12 cellular contexts compared by ENCODE assay signal in genomic region chr17:50976951-50977472, GRCh38.
DNase-seq lines count a peak whose midpoint lies in the region; ATAC-seq and TF ChIP-seq lines count a peak whose summit lies in the region.
"Had no signal": no experiment of that assay in that cellular context is flagged by ENCODE, and none has a peak within 500 bp of the region (broad histone marks: within the 10 kb centered on the region; RNA-seq: fewer than 3 reads in every experiment).

No MANE protein-coding gene starts in this region.

- no peaks in the 10 kb centered on the region for H3K27me3 ChIP-seq in heart left ventricle

- no peaks in the 10 kb centered on the region for H3K9me3 Mint-ChIP-seq in T-cell
- H3K9me3 Mint-ChIP-seq in stimulated activated effector memory CD8-positive, alpha-beta T cell treated with anti-CD3 and anti-CD28 coated beads, Interleukin-12 subunit alpha, Interleukin-12 subunit beta, amount 100 ng/mL, for 72 hours, result no peaks in the 10 kb centered on the region

- peak overlapping the region; percentile 55 to 69 for H3K27ac Mint-ChIP-seq in T-cell
- peak overlapping the region; percentile 85 for H3K27ac Mint-ChIP-seq in stimulated activated effector memory CD8-positive, alpha-beta T cell treated with anti-CD3 and anti-CD28 coated beads, Interleukin-12 subunit alpha, Interleukin-12 subunit beta, amount 100 ng/mL, for 72 hours

- peaks cover 0 to 96% (median 82%) of the 10 kb centered on the region in 9 donors for H3K36me3 ChIP-seq in heart left ventricle

- H3K4me1 ChIP-seq in heart left ventricle, result peaks cover 0 to 13% (median 2%) of the 10 kb centered on the region in 12 donors

- TF ChIP-seq POLR2A in heart left ventricle (IDR thresholded peaks at IDR 0.05), result no peak

- H3K27ac ChIP-seq in heart left ventricle, result peak overlapping the region in 10 of 12 donors; percentile 7 to 71 (median 52)
- H3K27ac ChIP-seq: SK-N-MC had no signal

- no peak overlapping the region for H3K4me3 Mint-ChIP-seq in T-cell
- H3K4me3 Mint-ChIP-seq in stimulated activated effector memory CD8-positive, alpha-beta T cell treated with anti-CD3 and anti-CD28 coated beads, Interleukin-12 subunit alpha, Interleukin-12 subunit beta, amount 100 ng/mL, for 72 hours, result no peak overlapping the region

- H3K4me3 ChIP-seq in heart left ventricle, result no peak overlapping the region
- H3K4me3 ChIP-seq: SK-N-MC had no signal

- POLR2A ChIA-PET in T-cell (lab: Charles Lee), result interaction anchor here in 1 of 2 donors (0.7 kb wide), 1 partner anchor 60 kb away, joined by 4 read pairs; no protein-coding TSS in a partner anchor

- in situ Hi-C loops in GM13977 (cut with MboI; ENCODE audit: low pct_unique_long_range_greater_than_20kb, low sequenced_read_pairs, unreplicated experiment), result no loop called here

- WGBS in heart left ventricle, 4 donors, result 28 to 48% (median 38%) methylated on average over 2 of the region's 2 CpGs

- intact Hi-C loops in heart left ventricle (cut with DNase I), result no loop called here
- intact Hi-C loops in Right ventricle myocardium inferior (cut with DNase I), result no loop called here

- TF ChIP-seq CTCF in heart left ventricle (IDR thresholded peaks at IDR 0.05), result no peak
- TF ChIP-seq CTCF in GM13977 (IDR thresholded peaks at IDR 0.05; ENCODE audit: extremely low read depth, insufficient read depth, missing control alignments), result no peak

- CTCF ChIA-PET in T-cell (lab: Charles Lee), result interaction anchor here (0.6 to 1.1 kb wide), 3 partner anchors 11 to 23 kb away, joined by 3 to 4 read pairs (median 4); no protein-coding TSS in a partner anchor

- DNase-seq in heart left ventricle (no peak), Right ventricle myocardium inferior (ENCODE audit: missing footprints) (no peak), T-cell (no peak), dermis blood vessel endothelial cell (peak; percentile 63), GM13977 (ENCODE audit: low spot score) (no peak)
- DNase-seq in stimulated activated effector memory CD8-positive, alpha-beta T cell treated with anti-CD3 and anti-CD28 coated beads, Interleukin-12 subunit alpha, Interleukin-12 subunit beta, amount 100 ng/mL, for 72 hours (ENCODE audit: low spot score in 2 of 2), result no peak
- DNase-seq: activated CD4-positive, alpha-beta T cell treated with anti-CD3 and anti-CD28 coated beads, Interleukin-2, amount 50 U/mL, for 48 hours; anterior cingulate cortex; effector memory CD4-positive, alpha-beta T cell had no signal

- H3K27me3 Mint-ChIP-seq in T-cell, result no peaks in the 10 kb centered on the region

- H3K4me1 Mint-ChIP-seq in T-cell, result peaks cover 14 to 19% (median 19%) of the 10 kb centered on the region in 3 donors
- peaks cover 14% of the 10 kb centered on the region for H3K4me1 Mint-ChIP-seq in stimulated activated effector memory CD8-positive, alpha-beta T cell treated with anti-CD3 and anti-CD28 coated beads, Interleukin-12 subunit alpha, Interleukin-12 subunit beta, amount 100 ng/mL, for 72 hours

- peaks cover 56% of the 10 kb centered on the region for H3K36me3 Mint-ChIP-seq in T-cell
- peaks cover 94% of the 10 kb centered on the region for H3K36me3 Mint-ChIP-seq in stimulated activated effector memory CD8-positive, alpha-beta T cell treated with anti-CD3 and anti-CD28 coated beads, Interleukin-12 subunit alpha, Interleukin-12 subunit beta, amount 100 ng/mL, for 72 hours

- ATAC-seq in heart left ventricle (peak in 1 of 4 donors; percentile 60), Right ventricle myocardium inferior (no peak), T-cell (replicated peaks in 1 of 4) (no peak), GM21619 (IDR thresholded peaks at IDR 0.05; ENCODE audit: unreplicated experiment) (no peak), HG03571 (IDR thresholded peaks at IDR 0.05; ENCODE audit: unreplicated experiment) (no peak)
- no peak for ATAC-seq in stimulated activated effector memory CD8-positive, alpha-beta T cell treated with anti-CD3 and anti-CD28 coated beads, Interleukin-12 subunit alpha, Interleukin-12 subunit beta, amount 100 ng/mL, for 72 hours

- no peaks in the 10 kb centered on the region for H3K9me3 ChIP-seq in heart left ventricle
